ENCODE assay signal across 1 cellular context in the genomic region with DNA sequence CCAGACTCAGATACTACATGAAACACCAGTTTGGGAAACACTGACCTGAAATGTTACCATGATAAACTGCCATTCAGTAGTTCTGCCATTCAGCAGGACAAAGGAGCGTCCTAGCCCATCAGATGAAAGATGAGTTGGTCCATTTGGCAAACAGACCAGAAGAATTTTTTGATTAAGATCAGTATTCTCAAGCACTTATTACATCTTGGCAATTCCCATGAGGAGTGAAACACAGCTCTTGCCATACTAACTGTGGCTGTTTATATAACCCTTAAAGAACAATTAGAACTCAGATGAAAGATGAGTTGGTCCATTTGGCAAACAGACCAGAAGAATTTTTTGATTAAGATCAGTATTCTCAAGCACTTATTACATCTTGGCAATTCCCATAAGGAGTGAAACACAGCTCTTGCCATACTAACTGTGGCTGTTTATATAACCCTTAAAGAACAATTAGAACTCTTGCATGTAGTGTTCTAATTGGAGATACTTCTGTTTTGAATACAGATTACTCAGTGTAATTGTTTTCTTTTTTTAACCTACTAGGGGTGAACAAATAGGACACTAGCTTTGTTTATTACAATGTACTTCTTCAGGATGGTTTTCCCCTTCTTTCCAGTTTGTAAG.
TF ChIP-seq lines count a peak whose summit lies in the region.

No MANE protein-coding gene starts in this region.

TF ChIP-seq in SK-N-SH, 30 proteins besides CTCF, POLR2A, EP300 and RAD21 (continued from another document):
- peak; percentile 63; the same call in 1 of the 2 replicates for TF ChIP-seq NFIC (IDR thresholded peaks at IDR 0.05; ENCODE audit: borderline replicate concordance)
- TF ChIP-seq FOXM1 (IDR thresholded peaks at IDR 0.05; ENCODE audit: low read depth), result 0 out of 2 replicates have a peak, but pooled peaks have one; percentile 45
TF ChIP-seq in SK-N-SH: peak in this region for 4; not testable (repeated sequence) for 26.
